Comparison of ENCODE assay signal across 1 cellular context in the genomic region with DNA sequence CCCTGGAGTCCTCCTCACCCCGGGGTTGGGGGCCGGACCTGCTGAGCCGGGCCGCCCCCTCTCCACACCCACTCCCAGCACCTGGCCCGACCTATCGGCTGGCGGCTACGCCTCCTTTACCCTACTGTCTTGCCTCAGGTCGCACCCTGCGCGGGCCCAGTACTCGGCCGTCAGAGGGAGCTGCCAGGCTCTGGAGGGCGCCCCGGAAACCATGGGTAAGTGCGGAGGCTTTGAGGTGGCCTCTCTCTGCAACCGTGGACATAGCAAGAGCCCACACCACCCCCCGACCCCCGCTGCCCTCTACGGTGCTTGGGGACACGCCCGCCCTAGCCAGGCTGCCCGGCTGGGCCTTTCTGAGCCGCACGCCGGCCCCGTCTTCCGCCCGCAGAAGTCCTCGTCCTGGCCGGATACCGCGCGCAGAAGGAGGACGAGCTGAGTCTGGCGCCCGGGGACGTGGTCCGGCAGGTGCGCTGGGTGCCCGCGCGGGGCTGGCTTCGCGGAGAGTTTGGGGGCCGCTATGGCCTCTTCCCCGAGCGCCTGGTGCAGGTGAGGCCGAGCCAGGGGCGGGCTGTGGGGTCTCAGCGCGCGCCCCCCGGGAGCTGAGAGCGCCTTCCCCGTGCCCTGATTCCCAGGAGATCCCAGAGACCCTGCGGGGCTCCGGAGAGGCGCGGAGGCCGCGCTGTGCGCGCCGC.
TF ChIP-seq lines count a peak whose summit lies in the region.

Gene SH3D21 (plus strand): TSS at position 159 of the 692 bp plus-strand sequence. CDS start 53 bp downstream, at position 212.

TF ChIP-seq in HepG2, 621 proteins besides CTCF, POLR2A, EP300 and RAD21 (continued from another document and continues in another):
- no peak for TF ChIP-seq NR3C1 (CRISPR knock-in tag; IDR thresholded peaks at IDR 0.05)
- TF ChIP-seq ZNF674 (CRISPR knock-in tag; IDR thresholded peaks at IDR 0.05; ENCODE audit: low read depth) = no peak
- TF ChIP-seq SATB2 (CRISPR knock-in tag; IDR thresholded peaks at IDR 0.05) = no peak
- TF ChIP-seq ZBTB3 (CRISPR knock-in tag; IDR thresholded peaks at IDR 0.05; ENCODE audit: borderline replicate concordance, low read depth) = no peak
- TF ChIP-seq SUZ12 (IDR thresholded peaks at IDR 0.05; ENCODE audit: low read depth, low read length) = no peak
- TF ChIP-seq ZNF589 (CRISPR knock-in tag; conservative IDR thresholded peaks at IDR 0.05) = no peak
- TF ChIP-seq GATAD1 (CRISPR knock-in tag; IDR thresholded peaks at IDR 0.05) = no peak
- no peak for TF ChIP-seq DPF2 (CRISPR knock-in tag; IDR thresholded peaks at IDR 0.05; ENCODE audit: borderline replicate concordance, low read depth)
- TF ChIP-seq NBN (conservative IDR thresholded peaks at IDR 0.05) = no peak
- TF ChIP-seq ZNF841 (CRISPR knock-in tag; IDR thresholded peaks at IDR 0.05; ENCODE audit: borderline replicate concordance) = no peak
- no peak; the same call in 1 of the 2 replicates for TF ChIP-seq ZNF768 (CRISPR knock-in tag; IDR thresholded peaks at IDR 0.05)
- TF ChIP-seq HDAC1 (CRISPR knock-in tag; IDR thresholded peaks at IDR 0.05) = peak; percentile 64; the same call in 1 of the 2 replicates
- TF ChIP-seq GLI4 (CRISPR knock-in tag; IDR thresholded peaks at IDR 0.05; ENCODE audit: borderline replicate concordance) = peak; percentile 89; the same call in 1 of the 2 replicates
- TF ChIP-seq CHD4 (IDR thresholded peaks at IDR 0.05; ENCODE audit: borderline replicate concordance, low read length) = no peak
- TF ChIP-seq ZNF121 (CRISPR knock-in tag; IDR thresholded peaks at IDR 0.05) = no peak
- TF ChIP-seq, protein P1, sequence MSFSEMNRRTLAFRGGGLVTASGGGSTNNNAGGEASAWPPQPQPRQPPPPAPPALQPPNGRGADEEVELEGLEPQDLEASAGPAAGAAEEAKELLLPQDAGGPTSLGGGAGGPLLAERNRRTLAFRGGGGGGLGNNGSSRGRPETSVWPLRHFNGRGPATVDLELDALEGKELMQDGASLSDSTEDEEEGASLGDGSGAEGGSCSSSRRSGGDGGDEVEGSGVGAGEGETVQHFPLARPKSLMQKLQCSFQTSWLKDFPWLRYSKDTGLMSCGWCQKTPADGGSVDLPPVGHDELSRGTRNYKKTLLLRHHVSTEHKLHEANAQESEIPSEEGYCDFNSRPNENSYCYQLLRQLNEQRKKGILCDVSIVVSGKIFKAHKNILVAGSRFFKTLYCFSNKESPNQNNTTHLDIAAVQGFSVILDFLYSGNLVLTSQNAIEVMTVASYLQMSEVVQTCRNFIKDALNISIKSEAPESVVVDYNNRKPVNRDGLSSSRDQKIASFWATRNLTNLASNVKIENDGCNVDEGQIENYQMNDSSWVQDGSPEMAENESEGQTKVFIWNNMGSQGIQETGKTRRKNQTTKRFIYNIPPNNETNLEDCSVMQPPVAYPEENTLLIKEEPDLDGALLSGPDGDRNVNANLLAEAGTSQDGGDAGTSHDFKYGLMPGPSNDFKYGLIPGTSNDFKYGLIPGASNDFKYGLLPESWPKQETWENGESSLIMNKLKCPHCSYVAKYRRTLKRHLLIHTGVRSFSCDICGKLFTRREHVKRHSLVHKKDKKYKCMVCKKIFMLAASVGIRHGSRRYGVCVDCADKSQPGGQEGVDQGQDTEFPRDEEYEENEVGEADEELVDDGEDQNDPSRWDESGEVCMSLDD (CRISPR knock-in tag; IDR thresholded peaks at IDR 0.05; ENCODE audit: borderline replicate concordance) = no peak
- TF ChIP-seq SKIL (CRISPR knock-in tag; IDR thresholded peaks at IDR 0.05; ENCODE audit: borderline replicate concordance) = no peak
- TF ChIP-seq STAT5B (CRISPR knock-in tag; IDR thresholded peaks at IDR 0.05) = no peak
- TF ChIP-seq CAMTA2 (CRISPR knock-in tag; IDR thresholded peaks at IDR 0.05; ENCODE audit: borderline replicate concordance) = no peak
- TF ChIP-seq MEIS1 (CRISPR knock-in tag; IDR thresholded peaks at IDR 0.05; ENCODE audit: borderline replicate concordance) = no peak; the same call in 1 of the 2 replicates
- TF ChIP-seq SRY (CRISPR knock-in tag; IDR thresholded peaks at IDR 0.05) = peak; percentile 66; the same call in 1 of the 2 replicates
- no peak; the same call in 1 of the 2 replicates for TF ChIP-seq ZNF704 (CRISPR knock-in tag; IDR thresholded peaks at IDR 0.05; ENCODE audit: borderline replicate concordance)
- TF ChIP-seq ZBTB7B (CRISPR knock-in tag; IDR thresholded peaks at IDR 0.05) = no peak; the same call in 1 of the 2 replicates
- TF ChIP-seq, protein P2, sequence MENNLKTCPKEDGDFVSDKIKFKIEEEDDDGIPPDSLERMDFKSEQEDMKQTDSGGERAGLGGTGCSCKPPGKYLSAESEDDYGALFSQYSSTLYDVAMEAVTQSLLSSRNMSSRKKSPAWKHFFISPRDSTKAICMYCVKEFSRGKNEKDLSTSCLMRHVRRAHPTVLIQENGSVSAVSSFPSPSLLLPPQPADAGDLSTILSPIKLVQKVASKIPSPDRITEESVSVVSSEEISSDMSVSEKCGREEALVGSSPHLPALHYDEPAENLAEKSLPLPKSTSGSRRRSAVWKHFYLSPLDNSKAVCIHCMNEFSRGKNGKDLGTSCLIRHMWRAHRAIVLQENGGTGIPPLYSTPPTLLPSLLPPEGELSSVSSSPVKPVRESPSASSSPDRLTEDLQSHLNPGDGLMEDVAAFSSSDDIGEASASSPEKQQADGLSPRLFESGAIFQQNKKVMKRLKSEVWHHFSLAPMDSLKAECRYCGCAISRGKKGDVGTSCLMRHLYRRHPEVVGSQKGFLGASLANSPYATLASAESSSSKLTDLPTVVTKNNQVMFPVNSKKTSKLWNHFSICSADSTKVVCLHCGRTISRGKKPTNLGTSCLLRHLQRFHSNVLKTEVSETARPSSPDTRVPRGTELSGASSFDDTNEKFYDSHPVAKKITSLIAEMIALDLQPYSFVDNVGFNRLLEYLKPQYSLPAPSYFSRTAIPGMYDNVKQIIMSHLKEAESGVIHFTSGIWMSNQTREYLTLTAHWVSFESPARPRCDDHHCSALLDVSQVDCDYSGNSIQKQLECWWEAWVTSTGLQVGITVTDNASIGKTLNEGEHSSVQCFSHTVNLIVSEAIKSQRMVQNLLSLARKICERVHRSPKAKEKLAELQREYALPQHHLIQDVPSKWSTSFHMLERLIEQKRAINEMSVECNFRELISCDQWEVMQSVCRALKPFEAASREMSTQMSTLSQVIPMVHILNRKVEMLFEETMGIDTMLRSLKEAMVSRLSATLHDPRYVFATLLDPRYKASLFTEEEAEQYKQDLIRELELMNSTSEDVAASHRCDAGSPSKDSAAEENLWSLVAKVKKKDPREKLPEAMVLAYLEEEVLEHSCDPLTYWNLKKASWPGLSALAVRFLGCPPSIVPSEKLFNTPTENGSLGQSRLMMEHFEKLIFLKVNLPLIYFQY (CRISPR knock-in tag; IDR thresholded peaks at IDR 0.05; ENCODE audit: borderline replicate concordance) = 0 out of 2 replicates have a peak, but pooled peaks have one; percentile 19
- TF ChIP-seq JARID2 (CRISPR knock-in tag; IDR thresholded peaks at IDR 0.05; ENCODE audit: insufficient replicate concordance) = no peak
- peak; percentile 89; the same call in 1 of the 2 replicates for TF ChIP-seq ZNF879 (CRISPR knock-in tag; IDR thresholded peaks at IDR 0.05)
- TF ChIP-seq ZNF761 (CRISPR knock-in tag; conservative IDR thresholded peaks at IDR 0.05) = no peak
- TF ChIP-seq MZF1 (CRISPR knock-in tag; IDR thresholded peaks at IDR 0.05; ENCODE audit: borderline replicate concordance) = no peak
- TF ChIP-seq THAP7 (CRISPR knock-in tag; IDR thresholded peaks at IDR 0.05) = 0 out of 2 replicates have a peak, but pooled peaks have one; percentile 14
- no peak for TF ChIP-seq PCBP2 (optimal IDR thresholded peaks at IDR 0.05; ENCODE audit: low read depth, low read length, poor library complexity, severe bottlenecking)
- TF ChIP-seq ZNF619 (CRISPR knock-in tag; IDR thresholded peaks at IDR 0.05) = no peak
- 0 out of 2 replicates have a peak, but pooled peaks have one; percentile 44 for TF ChIP-seq IRX3 (CRISPR knock-in tag; IDR thresholded peaks at IDR 0.05; ENCODE audit: borderline replicate concordance, low read depth)
- no peak for TF ChIP-seq ZBTB14 (CRISPR knock-in tag; IDR thresholded peaks at IDR 0.05)
- TF ChIP-seq ZSCAN25 (CRISPR knock-in tag; IDR thresholded peaks at IDR 0.05) = no peak
- TF ChIP-seq, protein P3, sequence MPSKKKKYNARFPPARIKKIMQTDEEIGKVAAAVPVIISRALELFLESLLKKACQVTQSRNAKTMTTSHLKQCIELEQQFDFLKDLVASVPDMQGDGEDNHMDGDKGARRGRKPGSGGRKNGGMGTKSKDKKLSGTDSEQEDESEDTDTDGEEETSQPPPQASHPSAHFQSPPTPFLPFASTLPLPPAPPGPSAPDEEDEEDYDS (CRISPR knock-in tag; IDR thresholded peaks at IDR 0.05) = peak; percentile 83
- TF ChIP-seq ZBTB8A (CRISPR knock-in tag; IDR thresholded peaks at IDR 0.05; ENCODE audit: borderline replicate concordance, low read depth) = no peak
- no peak for TF ChIP-seq SNAI1 (CRISPR knock-in tag; IDR thresholded peaks at IDR 0.05; ENCODE audit: borderline replicate concordance)
- peak; percentile 83 for TF ChIP-seq ARID4A (CRISPR knock-in tag; IDR thresholded peaks at IDR 0.05; ENCODE audit: borderline replicate concordance)
- TF ChIP-seq AGO1 (IDR thresholded peaks at IDR 0.05; ENCODE audit: low read depth, low read length, poor library complexity, severe bottlenecking) = peak; percentile 72
- no peak for TF ChIP-seq SP1 (IDR thresholded peaks at IDR 0.05)
- TF ChIP-seq SP1 (CRISPR knock-in tag; IDR thresholded peaks at IDR 0.05) = no peak; the same call in 1 of the 2 replicates
- TF ChIP-seq ZNF572 (CRISPR knock-in tag; IDR thresholded peaks at IDR 0.05) = peak; percentile 80; the same call in 1 of the 2 replicates
- TF ChIP-seq ZNF709 (CRISPR knock-in tag; IDR thresholded peaks at IDR 0.05) = no peak
- peak; percentile 7 for TF ChIP-seq YY1 (IDR thresholded peaks at IDR 0.05; ENCODE audit: insufficient read depth, insufficient replicate concordance, low read depth, low read length)
- no peak for TF ChIP-seq NFE2L2 (IDR thresholded peaks at IDR 0.05; ENCODE audit: low read length)
- TF ChIP-seq CCAR2 (optimal IDR thresholded peaks at IDR 0.05; ENCODE audit: low read depth, low read length) = no peak
